ENCODE assay signal across 8 cellular contexts in genomic region chr22:23219787-23220484, GRCh38. TPM values are rescaled to one million over a fixed set of nuclear protein-coding genes. Genes with fewer than 3 reads are reported as not detected.
DNase-seq lines count a peak whose midpoint lies in the region; ATAC-seq, FAIRE-seq and TF ChIP-seq lines count a peak whose summit lies in the region.

No MANE protein-coding gene starts in this region.

- H3K9me3 Mint-ChIP-seq in CD4-positive, CD25-positive, alpha-beta regulatory T cell, result peaks cover 0 to 2% (median 0%) of the 10 kb centered on the region in 7 donors

- H3K9me3 ChIP-seq in CD4-positive, CD25-positive, alpha-beta regulatory T cell (ENCODE audit: control insufficient read depth in 2 of 2, low read length in 2 of 2), result no peaks in the 10 kb centered on the region
- H3K9me3 ChIP-seq in MG63, result no peaks in the 10 kb centered on the region
- H3K9me3 ChIP-seq in gastrocnemius medialis, result no peaks in the 10 kb centered on the region

- peaks cover 1% of the 10 kb centered on the region for H3K36me3 Mint-ChIP-seq in CD4-positive, CD25-positive, alpha-beta regulatory T cell

- TF ChIP-seq CTCF in fibroblast of pulmonary artery (IDR thresholded peaks at IDR 0.05; ENCODE audit: low read length, missing control alignments), result no peak
- TF ChIP-seq CTCF in gastrocnemius medialis (IDR thresholded peaks at IDR 0.05 in 4 of 5, conservative IDR thresholded peaks at IDR 0.05 in 1 of 5), result no peak

- peak in 1 of 3 donors; percentile 74 for DNase-seq in CD4-positive, CD25-positive, alpha-beta regulatory T cell
- DNase-seq in GM19239 (ENCODE audit: insufficient read length, low spot score) (peak; percentile 46), MG63 (peak; percentile 33), fibroblast of pulmonary artery (ENCODE audit: low read depth) (peak; percentile 40), gastrocnemius medialis (no peak)
- peak; percentile 78 for DNase-seq in activated CD8-positive, alpha-beta memory T cell treated with anti-CD3 and anti-CD28 coated beads for 24 hours
- peak; percentile 63 to 70 for DNase-seq in stimulated activated CD4-positive, alpha-beta T cell treated with anti-CD3 and anti-CD28 coated beads, Interleukin-2, amount 100 ng/mL, for 24 hours

- peak overlapping the region; percentile 88 to 95 (median 93) for H3K27ac Mint-ChIP-seq in CD4-positive, CD25-positive, alpha-beta regulatory T cell

- no peak for TF ChIP-seq POLR2A in gastrocnemius medialis (IDR thresholded peaks at IDR 0.05)

- peak overlapping the region; percentile 82 to 92 (median 90) for H3K4me3 Mint-ChIP-seq in CD4-positive, CD25-positive, alpha-beta regulatory T cell

- peaks cover 70% of the 10 kb centered on the region for H3K4me1 ChIP-seq in CD4-positive, CD25-positive, alpha-beta regulatory T cell (ENCODE audit: control insufficient read depth, insufficient read depth, low read length, poor library complexity, severe bottlenecking)
- H3K4me1 ChIP-seq in gastrocnemius medialis, result peaks cover 31 to 32% of the 10 kb centered on the region in 2 donors

- intact Hi-C loops in gastrocnemius medialis (cut with DNase I; ENCODE audit: low total_unique reads), result no loop called here

- ATAC-seq in CD4-positive, CD25-positive, alpha-beta regulatory T cell (ENCODE audit: low read depth in 2 of 2), result peak; percentile 66 to 77
- ATAC-seq in gastrocnemius medialis (no peak), GM18517 (IDR thresholded peaks at IDR 0.05; ENCODE audit: unreplicated experiment) (no peak)

- FAIRE-seq in GM19239 (lab: Jason Lieb, UNC), result no peak

- no peaks in the 10 kb centered on the region for H3K36me3 ChIP-seq in CD4-positive, CD25-positive, alpha-beta regulatory T cell (ENCODE audit: control insufficient read depth, insufficient read depth, low read length)
- H3K36me3 ChIP-seq in MG63 (no peaks in the 10 kb centered on the region), gastrocnemius medialis (no peaks in the 10 kb centered on the region)

- in situ Hi-C loops in gastrocnemius medialis (cut with MboI; ENCODE audit: low sequenced_read_pairs in 4 of 4), result no loop called here

- peak overlapping the region; percentile 32 for H3K4me3 ChIP-seq in CD4-positive, CD25-positive, alpha-beta regulatory T cell (ENCODE audit: low read depth, low read length)
- no peak overlapping the region for H3K4me3 ChIP-seq in MG63
- no peak overlapping the region for H3K4me3 ChIP-seq in fibroblast of pulmonary artery (replicated peaks; ENCODE audit: low read depth, low read length)
- H3K4me3 ChIP-seq in gastrocnemius medialis, result no peak overlapping the region

- peak overlapping the region; percentile 56 for H3K27ac ChIP-seq in CD4-positive, CD25-positive, alpha-beta regulatory T cell (ENCODE audit: insufficient read depth, low read length, poor library complexity, severe bottlenecking)
- no peak overlapping the region for H3K27ac ChIP-seq in gastrocnemius medialis

- no peaks in the 10 kb centered on the region for H3K27me3 ChIP-seq in CD4-positive, CD25-positive, alpha-beta regulatory T cell (ENCODE audit: control insufficient read depth, insufficient read depth, low read length)
- no peaks in the 10 kb centered on the region for H3K27me3 ChIP-seq in MG63
- peaks cover 9 to 38% (median 29%) of the 10 kb centered on the region in 3 donors for H3K27me3 ChIP-seq in gastrocnemius medialis

- no peaks in the 10 kb centered on the region for H3K27me3 Mint-ChIP-seq in CD4-positive, CD25-positive, alpha-beta regulatory T cell

- H3K4me1 Mint-ChIP-seq in CD4-positive, CD25-positive, alpha-beta regulatory T cell, result peaks cover 15 to 96% (median 71%) of the 10 kb centered on the region in 4 donors

RNA-seq across cellular contexts. Expression of gene BCR, which starts 39.6 kb away (rescaled TPM):
- 66.3 TPM for total RNA-seq in CD4-positive, CD25-positive, alpha-beta regulatory T cell
- polyA plus RNA-seq in CD4-positive, CD25-positive, alpha-beta regulatory T cell, result 1 to 10 TPM; 2.6 to 7.1 (median 2.8) TPM
- total RNA-seq in MG63 (2014; rRNA removed; shearing (Covaris generic); ENCODE audit: low replicate concordance), result 10.6 and 17.3 TPM in 2 replicates
- 10 to 100 TPM; 10.3 to 13.0 (median 12.4) TPM for total RNA-seq in gastrocnemius medialis

Comparison
In these comparisons a context has a peak if more than half of its experiments do, and no peak if none do; other contexts are left out.
1. ATAC-seq: peak in CD4-positive, CD25-positive, alpha-beta regulatory T cell (2 of 2); none in gastrocnemius medialis (0 of 2) and GM18517 (single experiment).
2. DNase-seq: peak in GM19239 (single experiment), MG63 (single experiment), activated CD8-positive, alpha-beta memory T cell treated with anti-CD3 and anti-CD28 coated beads for 24 hours (single experiment), fibroblast of pulmonary artery (single experiment) and stimulated activated CD4-positive, alpha-beta T cell treated with anti-CD3 and anti-CD28 coated beads, Interleukin-2, amount 100 ng/mL, for 24 hours (2 of 2); none in gastrocnemius medialis (0 of 2).